35 cellular contexts compared by ENCODE assay signal in the genomic region with DNA sequence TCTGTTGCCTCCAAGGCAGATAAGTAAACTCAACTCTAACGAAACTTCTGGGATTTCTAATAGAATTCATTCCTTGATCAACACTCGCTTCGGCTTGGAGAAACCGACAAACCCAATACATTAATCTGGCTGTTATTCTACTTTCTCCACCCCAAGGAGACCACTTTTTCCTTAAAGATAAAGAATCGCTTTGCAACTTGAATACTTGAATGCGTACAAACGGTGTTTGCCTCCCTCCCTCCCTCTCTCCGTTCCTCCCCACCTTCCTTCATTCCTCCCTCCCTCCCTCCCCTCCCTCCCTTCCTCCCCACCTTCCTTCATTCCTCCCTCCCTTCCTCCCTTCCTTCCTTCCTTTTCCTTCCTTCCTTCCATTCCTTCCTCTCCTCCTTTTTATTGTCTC.
"Had no signal": no experiment of that assay in that cellular context is flagged by ENCODE, and none has a peak within 500 bp of the region (broad histone marks: within the 10 kb centered on the region; RNA-seq: fewer than 3 reads in every experiment).

No MANE protein-coding gene starts in this region.

- H3K4me3 ChIP-seq: MG63 had no signal

- H3K36me3 ChIP-seq: MG63 had no signal

- H3K9me3 ChIP-seq: MG63 had no signal

- H3K27me3 ChIP-seq: MG63 had no signal

- DNase-seq: Karpas-422, Kasumi-1, MG63, MM.1S, MV-4-11, NCI-H1048, NCI-H1092, NCI-H1092 treated with DMSO at 0.1 percent for 48 hours, NCI-H1105, NCI-H1105 treated with DMSO at 0.1 percent for 48 hours, NCI-H1417, NCI-H1417 treated with DMSO at 0.1 percent for 48 hours, NCI-H1436, NCI-H1436 treated with DMSO at 0.1 percent for 48 hours, NCI-H146, NCI-H1694, NCI-H1694 treated with DMSO at 0.1 percent for 48 hours, NCI-H187, NCI-H187 treated with DMSO at 0.1 percent for 48 hours, NCI-H1930, NCI-H2029, NCI-H2029 treated with DMSO at 0.1 percent for 48 hours, NCI-H2081, NCI-H2081 treated with DMSO at 0.1 percent for 48 hours, NCI-H2107, NCI-H2171, NCI-H2171 treated with DMSO at 0.1 percent for 48 hours, NCI-H2227 treated with DMSO at 0.1 percent for 48 hours, NCI-H226, NCI-H345, NCI-H446, NCI-H446 treated with DMSO at 0.1 percent for 48 hours, NCI-H510A, NCI-H510A treated with DMSO at 0.1 percent for 48 hours, NCI-H524 had no signal
